In genomic region chr10:35498693-35499092, GRCh38 we compare ENCODE assay signal across 11 cellular contexts.
DNase-seq lines count a peak whose midpoint lies in the region; ATAC-seq lines count a peak whose summit lies in the region.
"Had no signal": no experiment of that assay in that cellular context is flagged by ENCODE, and none has a peak within 500 bp of the region (broad histone marks: within the 10 kb centered on the region; RNA-seq: fewer than 3 reads in every experiment).

No MANE protein-coding gene starts in this region.

- peak; percentile 32 for DNase-seq in renal cortical epithelial cell (ENCODE audit: low read depth)
- no peak for DNase-seq in stimulated activated CD4-positive, alpha-beta T cell treated with anti-CD3 and anti-CD28 coated beads, Interleukin-15, amount 100 ng/mL, for 24 hours
- DNase-seq in stimulated activated naive CD8-positive, alpha-beta T cell treated with anti-CD3 and anti-CD28 coated beads, Interleukin-15, Interleukin-2, amounts not matched to agents 100 U/mL and 50 U/mL, for 24 hours, result no peak
- no peak for DNase-seq in activated CD4-positive, alpha-beta T cell treated with anti-CD3 and anti-CD28 coated beads for 48 hours
- DNase-seq: activated CD4-positive, alpha-beta memory T cell treated with anti-CD3 and anti-CD28 coated beads, Interleukin-2, amount 10 ng/mL, durations not matched to agents 7 days and 5 days; effector CD4-positive, alpha-beta T cell; KBM-7; NCI-H69 had no signal

- ATAC-seq in GM19035 (IDR thresholded peaks at IDR 0.05; ENCODE audit: unreplicated experiment) (peak; percentile 82), HG02610 (IDR thresholded peaks at IDR 0.05; ENCODE audit: unreplicated experiment) (peak; percentile 80), HG03439 (IDR thresholded peaks at IDR 0.05; ENCODE audit: unreplicated experiment) (peak; percentile 64)
- no peak for ATAC-seq in stimulated activated naive CD8-positive, alpha-beta T cell treated with anti-CD3 and anti-CD28 coated beads, Interleukin-15, Interleukin-2, amounts not matched to agents 100 U/mL and 50 U/mL, for 24 hours
